Comparison of ENCODE assay signal across 14 cellular contexts in genomic region chr18:6773777-6774176, GRCh38. TPM values are rescaled to one million over a fixed set of nuclear protein-coding genes. Genes with fewer than 3 reads are reported as not detected.
"Had no signal": no experiment of that assay in that cellular context is flagged by ENCODE, and none has a peak within 500 bp of the region (broad histone marks: within the 10 kb centered on the region; RNA-seq: fewer than 3 reads in every experiment).

No MANE protein-coding gene starts in this region.

- H3K4me3 ChIP-seq: lung, mucosa of descending colon, pancreas, skin epidermis, thyroid gland had no signal

- H3K4me1 Mint-ChIP-seq: activated B cell treated with CpG ODN at 0.5 μM for 24 hours; activated CD4-positive, alpha-beta T cell treated with anti-CD3 and anti-CD28 coated beads, Interleukin-2, amount 10 ng/mL, durations not matched to agents 24 days and 14 days; natural killer cell had no signal

- H3K27ac ChIP-seq: pancreas had no signal

- H3K4me1 ChIP-seq: pancreas had no signal

- DNase-seq: activated B cell treated with CpG ODN at 0.5 μM for 24 hours; activated CD4-positive, alpha-beta T cell treated with anti-CD3 and anti-CD28 coated beads, Interleukin-2, amount 10 ng/mL, durations not matched to agents 24 days and 14 days; activated CD8-positive, alpha-beta memory T cell treated with anti-CD3 and anti-CD28 coated beads for 24 hours; activated naive CD4-positive, alpha-beta T cell treated with Interleukin-2 at 50 U/mL for 16 hours; central memory CD4-positive, alpha-beta T cell; effector memory CD4-positive, alpha-beta T cell; erythroblast; mucosa of descending colon; natural killer cell; pancreas; T-helper 1 cell; thyroid gland had no signal

- ATAC-seq: mucosa of descending colon, natural killer cell, pancreas had no signal

- H3K27me3 ChIP-seq: pancreas, thyroid gland had no signal

- H3K9me3 ChIP-seq: mucosa of descending colon, pancreas, thyroid gland had no signal

- H3K27ac Mint-ChIP-seq: activated B cell treated with CpG ODN at 0.5 μM for 24 hours; activated CD4-positive, alpha-beta T cell treated with anti-CD3 and anti-CD28 coated beads, Interleukin-2, amount 10 ng/mL, durations not matched to agents 24 days and 14 days; natural killer cell had no signal

- H3K4me3 Mint-ChIP-seq: activated B cell treated with CpG ODN at 0.5 μM for 24 hours; activated CD4-positive, alpha-beta T cell treated with anti-CD3 and anti-CD28 coated beads, Interleukin-2, amount 10 ng/mL, durations not matched to agents 24 days and 14 days; natural killer cell had no signal

- H3K36me3 Mint-ChIP-seq: natural killer cell had no signal

- H3K9me3 Mint-ChIP-seq: activated B cell treated with CpG ODN at 0.5 μM for 24 hours had no signal

- H3K36me3 ChIP-seq: pancreas, thyroid gland had no signal

- H3K27me3 Mint-ChIP-seq: activated B cell treated with CpG ODN at 0.5 μM for 24 hours; activated CD4-positive, alpha-beta T cell treated with anti-CD3 and anti-CD28 coated beads, Interleukin-2, amount 10 ng/mL, durations not matched to agents 24 days and 14 days had no signal

RNA-seq across cellular contexts. Expression of gene ARHGAP28, which starts 44.3 kb away (rescaled TPM):
- total RNA-seq: activated B cell treated with CpG ODN at 0.5 μM for 24 hours; activated CD4-positive, alpha-beta T cell treated with anti-CD3 and anti-CD28 coated beads, Interleukin-2, amount 10 ng/mL, durations not matched to agents 24 days and 14 days; natural killer cell had no signal
